In genomic region chr5:150513375-150514309, GRCh38 we compare ENCODE assay signal across 10 cellular contexts. TPM values are rescaled to one million over a fixed set of nuclear protein-coding genes. Genes with fewer than 3 reads are reported as not detected.
A peak's percentile ranks its signal among the peaks of the same experiment; 100 is the strongest.
DNase-seq lines count a peak whose midpoint lies in the region; ATAC-seq and TF ChIP-seq lines count a peak whose summit lies in the region.
"Had no signal": no experiment of that assay in that cellular context is flagged by ENCODE, and none has a peak within 500 bp of the region (broad histone marks: within the 10 kb centered on the region; RNA-seq: fewer than 3 reads in every experiment).

No MANE protein-coding gene starts in this region.

- intact Hi-C loops in adrenal gland (cut with DNase I), result no loop called here

- no peak for TF ChIP-seq RAD21 in liver (IDR thresholded peaks at IDR 0.05)

- POLR2A ChIA-PET in HEK293 (lab: Yijun Ruan, JAX), result no interaction called here

- H3K9me3 ChIP-seq in HEK293 (ENCODE audit: control insufficient read depth, insufficient read depth, low read depth, low read length), result no peaks in the 10 kb centered on the region
- no peaks in the 10 kb centered on the region for H3K9me3 ChIP-seq in adrenal gland (replicated peaks in 1 of 3)
- H3K9me3 ChIP-seq in liver (ENCODE audit: control insufficient read depth in 4 of 4, low read length in 3 of 4), result no peaks in the 10 kb centered on the region

- peaks cover 70% of the 10 kb centered on the region for H3K4me1 ChIP-seq in ACC112 (ENCODE audit: control insufficient read depth, insufficient read depth, low read length, unreplicated experiment)
- H3K4me1 ChIP-seq in HEK293 (ENCODE audit: control insufficient read depth, insufficient read depth, low read length), result peaks cover 38% of the 10 kb centered on the region
- peaks cover 70 to 91% of the 10 kb centered on the region in 2 donors for H3K4me1 ChIP-seq in adrenal gland (replicated peaks in 1 of 2)
- peaks cover 51 to 91% (median 84%) of the 10 kb centered on the region in 4 donors for H3K4me1 ChIP-seq in liver (ENCODE audit: control insufficient read depth in 4 of 4, insufficient read depth in 4 of 4, low read length in 3 of 4)

- no peak for TF ChIP-seq CTCF in HEK293 (tag by site-specific recombination; IDR thresholded peaks at IDR 0.05)
- TF ChIP-seq CTCF in adrenal gland (IDR thresholded peaks at IDR 0.05), result peak in 3 of 6 experiments; percentile 5 to 23 (median 6)
- TF ChIP-seq CTCF in liver (IDR thresholded peaks at IDR 0.05; ENCODE audit: low read depth, low read length, missing input control), result no peak

- peak overlapping the region; percentile 80 for H3K27ac ChIP-seq in ACC112 (ENCODE audit: low read depth, low read length)
- H3K27ac ChIP-seq in HEK293 (ENCODE audit: extremely low read depth, low read depth, low read length), result no peak overlapping the region
- peak overlapping the region; percentile 54 to 85 (median 76) for H3K27ac ChIP-seq in adrenal gland
- H3K27ac ChIP-seq in liver (ENCODE audit: low read depth in 1 of 2, low read length in 2 of 2), result peak overlapping the region; percentile 61 to 90

- ATAC-seq in GM18520 (IDR thresholded peaks at IDR 0.05; ENCODE audit: unreplicated experiment), result no peak
- no peak for ATAC-seq in GM21528 (IDR thresholded peaks at IDR 0.05; ENCODE audit: low FRiP score, unreplicated experiment)

- H3K27me3 ChIP-seq in ACC112 (ENCODE audit: insufficient read depth, low read length) (no peaks in the 10 kb centered on the region), adrenal gland (no peaks in the 10 kb centered on the region), liver (ENCODE audit: control insufficient read depth in 4 of 4, insufficient read depth in 4 of 4, low read length in 3 of 4) (no peaks in the 10 kb centered on the region)

- TF ChIP-seq POLR2A in adrenal gland (IDR thresholded peaks at IDR 0.05), result no peak

- no peak overlapping the region for H3K9ac ChIP-seq in liver (ENCODE audit: low read depth in 1 of 2, low read length in 2 of 2)

- CTCF ChIA-PET in HEK293 (lab: Yijun Ruan, JAX), result interaction anchor here (0.6 to 1.6 kb wide), 7 partner anchors 8 to 327 kb away, joined by 3 to 13 read pairs (median 5); no protein-coding TSS in a partner anchor

- peak in 4 of 7 donors; percentile 49 to 79 (median 55) for DNase-seq in adrenal gland
- no peak for DNase-seq in cortex of kidney (lab: John Stamatoyannopoulos, UW)
- DNase-seq in activated effector memory CD4-positive, alpha-beta T cell treated with anti-CD3 and anti-CD28 coated beads, Interleukin-2, amount 50 U/mL, for 16 hours, result no peak
- DNase-seq: effector memory CD4-positive, alpha-beta T cell; GDM1 had no signal

- H3K36me3 ChIP-seq in ACC112 (ENCODE audit: insufficient read depth, low read length) (no peaks in the 10 kb centered on the region), HEK293 (ENCODE audit: control insufficient read depth in 2 of 2, insufficient read depth in 1 of 2, low read length in 2 of 2) (no peaks in the 10 kb centered on the region; a peak in 1 of 3 replicates), adrenal gland (replicated peaks in 1 of 2) (no peaks in the 10 kb centered on the region), liver (ENCODE audit: control insufficient read depth in 4 of 4, insufficient read depth in 3 of 4, low read depth in 1 of 4, low read length in 3 of 4) (peaks cover 0 to 2% (median under 1%) of the 10 kb centered on the region in 4 donors)

- no peak overlapping the region for H2AFZ ChIP-seq in ACC112 (ENCODE audit: low read length, unreplicated experiment)

- peaks cover 67% of the 10 kb centered on the region for H3K79me2 ChIP-seq in ACC112 (ENCODE audit: control insufficient read depth, insufficient read depth, low read length, unreplicated experiment)

- 82 to 92% (median 89%) methylated on average over 15 of the region's 15 CpGs for WGBS in adrenal gland, 4 donors
- 94% methylated on average over 15 of the region's 15 CpGs for WGBS in liver

- H3K4me3 ChIP-seq in ACC112 (ENCODE audit: low read depth, low read length) (no peak overlapping the region), HEK293 (ENCODE audit: low read depth, low read length) (no peak overlapping the region), adrenal gland (no peak overlapping the region), liver (ENCODE audit: low read depth in 1 of 3, low read length in 3 of 3) (no peak overlapping the region)

TF ChIP-seq in HEK293, 187 proteins besides CTCF, POLR2A, EP300 and RAD21:
- TF ChIP-seq MYNN (tag by site-specific recombination; IDR thresholded peaks at IDR 0.05; ENCODE audit: borderline replicate concordance) (peak; percentile 94), ZNF292 (tag by site-specific recombination; IDR thresholded peaks at IDR 0.05; ENCODE audit: borderline replicate concordance, low read depth) (no peak)
TF ChIP-seq in HEK293: peak in this region for 1.

TF ChIP-seq in liver, 16 proteins besides CTCF, POLR2A, EP300 and RAD21:
- TF ChIP-seq HNF4G (IDR thresholded peaks at IDR 0.05) (no peak), HNF4A (conservative IDR thresholded peaks at IDR 0.05) (no peak), NR2F2 (IDR thresholded peaks at IDR 0.05) (no peak), SP1 (IDR thresholded peaks at IDR 0.05) (no peak), YY1 (IDR thresholded peaks at IDR 0.05) (no peak)
- TF ChIP-seq, protein P1, sequence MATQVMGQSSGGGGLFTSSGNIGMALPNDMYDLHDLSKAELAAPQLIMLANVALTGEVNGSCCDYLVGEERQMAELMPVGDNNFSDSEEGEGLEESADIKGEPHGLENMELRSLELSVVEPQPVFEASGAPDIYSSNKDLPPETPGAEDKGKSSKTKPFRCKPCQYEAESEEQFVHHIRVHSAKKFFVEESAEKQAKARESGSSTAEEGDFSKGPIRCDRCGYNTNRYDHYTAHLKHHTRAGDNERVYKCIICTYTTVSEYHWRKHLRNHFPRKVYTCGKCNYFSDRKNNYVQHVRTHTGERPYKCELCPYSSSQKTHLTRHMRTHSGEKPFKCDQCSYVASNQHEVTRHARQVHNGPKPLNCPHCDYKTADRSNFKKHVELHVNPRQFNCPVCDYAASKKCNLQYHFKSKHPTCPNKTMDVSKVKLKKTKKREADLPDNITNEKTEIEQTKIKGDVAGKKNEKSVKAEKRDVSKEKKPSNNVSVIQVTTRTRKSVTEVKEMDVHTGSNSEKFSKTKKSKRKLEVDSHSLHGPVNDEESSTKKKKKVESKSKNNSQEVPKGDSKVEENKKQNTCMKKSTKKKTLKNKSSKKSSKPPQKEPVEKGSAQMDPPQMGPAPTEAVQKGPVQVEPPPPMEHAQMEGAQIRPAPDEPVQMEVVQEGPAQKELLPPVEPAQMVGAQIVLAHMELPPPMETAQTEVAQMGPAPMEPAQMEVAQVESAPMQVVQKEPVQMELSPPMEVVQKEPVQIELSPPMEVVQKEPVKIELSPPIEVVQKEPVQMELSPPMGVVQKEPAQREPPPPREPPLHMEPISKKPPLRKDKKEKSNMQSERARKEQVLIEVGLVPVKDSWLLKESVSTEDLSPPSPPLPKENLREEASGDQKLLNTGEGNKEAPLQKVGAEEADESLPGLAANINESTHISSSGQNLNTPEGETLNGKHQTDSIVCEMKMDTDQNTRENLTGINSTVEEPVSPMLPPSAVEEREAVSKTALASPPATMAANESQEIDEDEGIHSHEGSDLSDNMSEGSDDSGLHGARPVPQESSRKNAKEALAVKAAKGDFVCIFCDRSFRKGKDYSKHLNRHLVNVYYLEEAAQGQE (IDR thresholded peaks at IDR 0.05), result no peak
- TF ChIP-seq, protein P2, sequence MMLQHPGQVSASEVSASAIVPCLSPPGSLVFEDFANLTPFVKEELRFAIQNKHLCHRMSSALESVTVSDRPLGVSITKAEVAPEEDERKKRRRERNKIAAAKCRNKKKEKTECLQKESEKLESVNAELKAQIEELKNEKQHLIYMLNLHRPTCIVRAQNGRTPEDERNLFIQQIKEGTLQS (IDR thresholded peaks at IDR 0.05), result no peak

RNA-seq across cellular contexts. Expression of gene NDST1, which starts 5.7 kb away (rescaled TPM):
- 100 to 1,000 TPM in 6 of 8 donors, 10 to 100 TPM in 2; 80.7 to 154 (median 106) TPM for total RNA-seq in adrenal gland
- polyA plus RNA-seq in adrenal gland, result 10 to 100 TPM in 2 of 3 donors, 1 to 10 TPM in 1; 9.6 to 37.5 (median 21.1) TPM
- 100 to 1,000 TPM in 1 of 2 donors, 10 to 100 TPM in 1; 39.5 to 103 TPM for total RNA-seq in liver
- 10 to 100 TPM; 10.3 to 38.5 TPM for polyA plus RNA-seq in liver

Comparison
In these comparisons a context has a peak if more than half of its experiments do, and no peak if none do; other contexts are left out.
1. DNase-seq: peak in adrenal gland (4 of 7); none in cortex of kidney (single experiment) and activated effector memory CD4-positive, alpha-beta T cell treated with anti-CD3 and anti-CD28 coated beads, Interleukin-2, amount 50 U/mL, for 16 hours (single experiment).